Comparison of ENCODE assay signal across 35 cellular contexts in genomic region chr4:79689735-79690134, GRCh38.
"Had no signal": no experiment of that assay in that cellular context is flagged by ENCODE, and none has a peak within 500 bp of the region (broad histone marks: within the 10 kb centered on the region; RNA-seq: fewer than 3 reads in every experiment).

No MANE protein-coding gene starts in this region.

- H3K4me3 Mint-ChIP-seq: activated B cell treated with CpG ODN at 0.5 μM for 24 hours; activated CD4-positive, alpha-beta memory T cell treated with anti-CD3 and anti-CD28 coated beads for 36 hours; activated CD4-positive, alpha-beta T cell treated with anti-CD3 and anti-CD28 coated beads, Interleukin-2, amount 10 ng/mL, durations not matched to agents 24 days and 14 days; activated CD8-positive, alpha-beta T cell treated with anti-CD3 and anti-CD28 coated beads for 36 hours; activated naive CD4-positive, alpha-beta T cell treated with anti-CD3 and anti-CD28 coated beads for 36 hours; activated naive CD8-positive, alpha-beta T cell treated with anti-CD3 and anti-CD28 coated beads for 36 hours; activated T-cell treated with anti-CD3 and anti-CD28 coated beads, Interleukin-2, amount 50 U/mL, for 4 hours; activated T-cell treated with anti-CD3 and anti-CD28 coated beads, Interleukin-2, amount 50 U/mL, for 72 hours; activated T-helper 1 cell treated with anti-CD3 and anti-CD28 coated beads, Interleukin-12 subunit alpha, Interleukin-12 subunit beta, Interleukin-2, Interleukin-4 antibody, amounts not matched to agents 30 ng/mL and 10 ng/mL and 1 ng/mL, durations not matched to agents 14 hours and 24 hours and 36 hours; activated T-helper 17 cell treated with anti-CD3 and anti-CD28 coated beads, Interleukin-2, amount 50 U/mL, for 72 hours; T-helper 1 cell treated with Interleukin-12 subunit alpha and Interleukin-12 subunit beta and Interleukin-4 antibody, amounts not matched to agents 30 μg/mL and 1 μg/mL, for 36 hours; T-helper 2 cell treated with Interferon-gamma antibody and Interleukin-4, amounts not matched to agents 5 μg/mL and 100 μg/mL, for 36 hours had no signal

- ATAC-seq: activated CD8-positive, alpha-beta T cell treated with anti-CD3 and anti-CD28 coated beads for 36 hours; activated naive CD4-positive, alpha-beta T cell treated with anti-CD3 and anti-CD28 coated beads, Interleukin-2, amount 50 U/mL, for 72 hours; activated T-cell treated with anti-CD3 and anti-CD28 coated beads, Interleukin-2, amount 50 U/mL, for 4 hours; activated T-cell treated with anti-CD3 and anti-CD28 coated beads, Interleukin-2, amount 50 U/mL, for 72 hours; activated T-helper 17 cell treated with anti-CD3 and anti-CD28 coated beads, Interleukin-2, amount 50 U/mL, for 72 hours; body of pancreas had no signal

- H3K36me3 ChIP-seq: adrenal gland, brain microvascular endothelial cell, breast epithelium had no signal

- H3K27me3 Mint-ChIP-seq: activated B cell treated with CpG ODN at 0.5 μM for 24 hours had no signal

- H3K27ac Mint-ChIP-seq: activated B cell treated with CpG ODN at 0.5 μM for 24 hours; activated CD4-positive, alpha-beta memory T cell treated with anti-CD3 and anti-CD28 coated beads for 36 hours; activated CD4-positive, alpha-beta T cell treated with anti-CD3 and anti-CD28 coated beads, Interleukin-2, amount 10 ng/mL, durations not matched to agents 24 days and 14 days; activated CD8-positive, alpha-beta T cell treated with anti-CD3 and anti-CD28 coated beads for 36 hours; activated naive CD4-positive, alpha-beta T cell treated with anti-CD3 and anti-CD28 coated beads for 36 hours; activated naive CD4-positive, alpha-beta T cell treated with anti-CD3 and anti-CD28 coated beads, Interleukin-2, amount 50 U/mL, for 72 hours; activated naive CD8-positive, alpha-beta T cell treated with anti-CD3 and anti-CD28 coated beads for 36 hours; activated T-cell treated with anti-CD3 and anti-CD28 coated beads, Interleukin-2, amount 50 U/mL, for 72 hours; activated T-helper 1 cell treated with anti-CD3 and anti-CD28 coated beads, Interleukin-12 subunit alpha, Interleukin-12 subunit beta, Interleukin-2, Interleukin-4 antibody, amounts not matched to agents 30 ng/mL and 10 ng/mL and 1 ng/mL, durations not matched to agents 14 hours and 24 hours and 36 hours; activated T-helper 17 cell treated with anti-CD3 and anti-CD28 coated beads, Interleukin-2, amount 50 U/mL, for 72 hours; T-helper 1 cell treated with Interleukin-12 subunit alpha and Interleukin-12 subunit beta and Interleukin-4 antibody, amounts not matched to agents 30 μg/mL and 1 μg/mL, for 36 hours; T-helper 2 cell treated with Interferon-gamma antibody and Interleukin-4, amounts not matched to agents 5 μg/mL and 100 μg/mL, for 36 hours had no signal

- DNase-seq: activated B cell treated with CpG ODN at 0.5 μM for 24 hours; activated CD4-positive, alpha-beta memory T cell treated with anti-CD3 and anti-CD28 coated beads for 36 hours; activated CD4-positive, alpha-beta T cell treated with anti-CD3 and anti-CD28 coated beads for 4 hours; activated CD4-positive, alpha-beta T cell treated with anti-CD3 and anti-CD28 coated beads, Interleukin-2, amount 10 ng/mL, durations not matched to agents 24 days and 14 days; activated CD4-positive, alpha-beta T cell treated with anti-CD3 and anti-CD28 coated beads, Interleukin-2, amount 50 U/mL, for 1 hour; activated CD4-positive, alpha-beta T cell treated with anti-CD3 and anti-CD28 coated beads, Interleukin-2, amount 50 U/mL, for 4 hours; activated CD4-positive, CD25-positive, alpha-beta regulatory T cell treated with anti-CD3 and anti-CD28 coated beads, Interleukin-2, amount 50 U/mL, for 72 hours; activated CD8-positive, alpha-beta memory T cell treated with anti-CD3 and anti-CD28 coated beads, Interleukin-2, amount 50 U/mL, for 4 hours; activated CD8-positive, alpha-beta T cell treated with anti-CD3 and anti-CD28 coated beads for 36 hours; activated effector memory CD4-positive, alpha-beta T cell treated with anti-CD3 and anti-CD28 coated beads, Interleukin-2, amount 50 U/mL, for 16 hours; activated gamma-delta T cell treated with Interleukin-2 at 50 U/mL for 16 hours; activated naive CD4-positive, alpha-beta T cell; activated naive CD4-positive, alpha-beta T cell treated with anti-CD3 and anti-CD28 coated beads for 36 hours; activated naive CD4-positive, alpha-beta T cell treated with anti-CD3 and anti-CD28 coated beads, Interleukin-2, amount 50 U/mL, for 16 hours; activated naive CD8-positive, alpha-beta T cell treated with anti-CD3 and anti-CD28 coated beads for 36 hours; activated T-cell treated with anti-CD3 and anti-CD28 coated beads for 4 hours; activated T-cell treated with anti-CD3 and anti-CD28 coated beads, Interleukin-2, amount 50 U/mL, for 1 hour; activated T-cell treated with anti-CD3 and anti-CD28 coated beads, Interleukin-2, amount 50 U/mL, for 4 hours; activated T-cell treated with anti-CD3 and anti-CD28 coated beads, Interleukin-2, amount 50 U/mL, for 72 hours; adrenal gland; amniotic stem cell; aorta; body of pancreas; brain microvascular endothelial cell; central memory CD4-positive, alpha-beta T cell; T-helper 1 cell; T-helper 2 cell; T-helper 9 cell had no signal

- H3K4me1 ChIP-seq: adrenal gland, body of pancreas, breast epithelium had no signal

- H3K27me3 ChIP-seq: adrenal gland, body of pancreas, brain microvascular endothelial cell, breast epithelium had no signal

- H3K27ac ChIP-seq: adrenal gland, body of pancreas, brain microvascular endothelial cell, breast epithelium, VCaP had no signal

- H3K4me3 ChIP-seq: adrenal gland, body of pancreas, breast epithelium had no signal

- H3K9me3 ChIP-seq: adrenal gland, body of pancreas, breast epithelium had no signal

- H3K4me1 Mint-ChIP-seq: activated CD4-positive, alpha-beta T cell treated with anti-CD3 and anti-CD28 coated beads, Interleukin-2, amount 10 ng/mL, durations not matched to agents 24 days and 14 days; activated naive CD8-positive, alpha-beta T cell treated with anti-CD3 and anti-CD28 coated beads for 36 hours; activated T-helper 17 cell treated with anti-CD3 and anti-CD28 coated beads, Interleukin-2, amount 50 U/mL, for 72 hours had no signal

- H3K36me3 Mint-ChIP-seq: activated CD4-positive, alpha-beta memory T cell treated with anti-CD3 and anti-CD28 coated beads for 36 hours; activated naive CD8-positive, alpha-beta T cell treated with anti-CD3 and anti-CD28 coated beads for 36 hours had no signal

- H3K9me3 Mint-ChIP-seq: T-helper 1 cell treated with Interleukin-12 subunit alpha and Interleukin-12 subunit beta and Interleukin-4 antibody, amounts not matched to agents 30 μg/mL and 1 μg/mL, for 36 hours had no signal
